Comparison of ENCODE assay signal across 19 cellular contexts in the genomic region with DNA sequence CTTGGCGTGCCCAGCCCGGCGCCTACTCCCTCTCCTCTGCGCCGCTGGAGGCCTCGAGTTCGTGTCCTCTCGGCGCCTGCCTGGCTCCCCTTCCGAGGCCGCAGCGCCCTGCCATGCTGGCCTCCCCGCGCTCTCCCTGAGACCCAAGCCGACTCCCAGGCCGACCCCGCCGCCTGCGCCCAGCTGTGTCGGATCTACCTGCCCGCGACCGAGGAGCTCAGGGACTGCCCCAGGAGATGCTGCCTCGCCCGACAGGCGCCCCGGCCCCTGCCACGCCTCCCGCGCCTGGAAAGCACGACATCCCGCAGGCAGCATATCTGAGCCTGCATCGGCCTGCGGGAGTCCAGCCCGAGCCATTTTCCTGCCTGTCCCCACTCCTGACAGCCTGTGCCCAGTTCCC. TPM values are rescaled to one million over a fixed set of nuclear protein-coding genes. Genes with fewer than 3 reads are reported as not detected.
A peak's percentile ranks its signal among the peaks of the same experiment; 100 is the strongest.
DNase-seq lines count a peak whose midpoint lies in the region; ATAC-seq and TF ChIP-seq lines count a peak whose summit lies in the region.
"Had no signal": no experiment of that assay in that cellular context is flagged by ENCODE, and none has a peak within 500 bp of the region (broad histone marks: within the 10 kb centered on the region; RNA-seq: fewer than 3 reads in every experiment).

No MANE protein-coding gene starts in this region.

- H3K9me3 ChIP-seq in T-helper 17 cell (ENCODE audit: control insufficient read depth, low read length, poor library complexity, severe bottlenecking), result no peaks in the 10 kb centered on the region
- H3K9me3 ChIP-seq: MG63, SJSA1, testis had no signal

- POLR2A ChIA-PET in RWPE1 (lab: Yijun Ruan, JAX; ENCODE audit: low non-redundant PET), result no interaction called here

- peaks cover 46% of the 10 kb centered on the region for H3K27me3 Mint-ChIP-seq in T-helper 17 cell
- peaks cover 21 to 71% of the 10 kb centered on the region in 2 donors for H3K27me3 Mint-ChIP-seq in natural killer cell (ENCODE audit: low read depth in 2 of 2)

- ATAC-seq in T-helper 17 cell (no peak), Right ventricle myocardium superior (ENCODE audit: poor library complexity) (peak; percentile 22), natural killer cell (peak in 1 of 3 donors; percentile 17), GM21825 (IDR thresholded peaks at IDR 0.05; ENCODE audit: unreplicated experiment) (no peak), GM21447 (IDR thresholded peaks at IDR 0.05; ENCODE audit: unreplicated experiment) (no peak)

- H3K36me3 Mint-ChIP-seq in T-helper 17 cell (ENCODE audit: low read depth), result peaks cover 6% of the 10 kb centered on the region
- no peaks in the 10 kb centered on the region for H3K36me3 Mint-ChIP-seq in natural killer cell

- in situ Hi-C loops in GM13976 (cut with MboI; ENCODE audit: low sequenced_read_pairs, unreplicated experiment), result no loop called here

- TF ChIP-seq CTCF in GM13976 (IDR thresholded peaks at IDR 0.05; ENCODE audit: borderline replicate concordance, control extremely low read depth, extremely low read depth, insufficient read depth, missing control alignments) (no peak), natural killer cell (IDR thresholded peaks at IDR 0.05) (no peak), RWPE1 (conservative IDR thresholded peaks at IDR 0.05; ENCODE audit: low read depth) (no peak)

- H3K4me3 Mint-ChIP-seq in T-helper 17 cell, result peak overlapping the region; percentile 65
- peak overlapping the region; percentile 7 for H3K4me3 Mint-ChIP-seq in natural killer cell
- H3K4me3 Mint-ChIP-seq: activated CD4-positive, alpha-beta T cell treated with anti-CD3 and anti-CD28 coated beads, Interleukin-2, amount 10 ng/mL, durations not matched to agents 7 days and 5 days had no signal

- H3K9me3 Mint-ChIP-seq in natural killer cell, result no peaks in the 10 kb centered on the region
- H3K9me3 Mint-ChIP-seq: activated CD4-positive, alpha-beta T cell treated with anti-CD3 and anti-CD28 coated beads, Interleukin-2, amount 10 ng/mL, durations not matched to agents 7 days and 5 days had no signal

- H3K27ac Mint-ChIP-seq in T-helper 17 cell, result no peak overlapping the region
- H3K27ac Mint-ChIP-seq in natural killer cell, result no peak overlapping the region
- H3K27ac Mint-ChIP-seq: activated CD4-positive, alpha-beta T cell treated with anti-CD3 and anti-CD28 coated beads, Interleukin-2, amount 10 ng/mL, durations not matched to agents 7 days and 5 days; progenitor cell of endocrine pancreas had no signal

- intact Hi-C loops in Right ventricle myocardium superior (cut with DNase I) (no loop called here), natural killer cell (cut with micrococcal nuclease) (no loop called here)

- H3K4me1 Mint-ChIP-seq in T-helper 17 cell (peaks cover 16% of the 10 kb centered on the region), natural killer cell (peaks cover 9 to 16% of the 10 kb centered on the region in 2 donors)

- DNase-seq in GM13976 (ENCODE audit: low spot score), result peak; percentile 36
- DNase-seq in T-helper 17 cell, result no peak
- DNase-seq in Right ventricle myocardium superior, result no peak
- DNase-seq in natural killer cell, result no peak
- DNase-seq in Ammon's horn (ENCODE audit: low spot score), result no peak
- no peak for DNase-seq in RWPE1 (ENCODE audit: low spot score)
- DNase-seq: activated CD4-positive, alpha-beta T cell treated with anti-CD3 and anti-CD28 coated beads, Interleukin-2, amount 10 ng/mL, durations not matched to agents 7 days and 5 days; DND-41; HCEC 1CT; kidney glomerular epithelial cell; MG63; NCI-H187 treated with DMSO at 0.1 percent for 48 hours; testis had no signal

- CTCF ChIA-PET in RWPE1 (lab: Yijun Ruan, JAX), result no interaction called here

- no peak overlapping the region for H3K27ac ChIP-seq in RWPE1
- H3K27ac ChIP-seq: BLaER1 treated with 17β-estradiol and CSF1 and Interleukin-3, amounts not matched to agents 10 nM and 100 nM; SJSA1; testis had no signal

RNA-seq across cellular contexts. Expression of a gene that starts 16.1 kb away (rescaled TPM):
- total RNA-seq in T-helper 17 cell (not detected), Right ventricle myocardium superior (10.6 TPM), natural killer cell (not detected)
- total RNA-seq: activated CD4-positive, alpha-beta T cell treated with anti-CD3 and anti-CD28 coated beads, Interleukin-2, amount 10 ng/mL, durations not matched to agents 7 days and 5 days; glomerular endothelial cell; SJSA1 had no signal

RNA-seq across cellular contexts. Expression of a gene that starts 54.0 kb away (rescaled TPM):
- total RNA-seq in T-helper 17 cell (100 to 1,000 TPM; 145 to 171 TPM), Right ventricle myocardium superior (39.8 TPM), natural killer cell (100 to 1,000 TPM; 165 to 179 (median 172) TPM)

RNA-seq across cellular contexts. Expression of a gene that starts 58.5 kb away (rescaled TPM):
- total RNA-seq in T-helper 17 cell (not detected), Right ventricle myocardium superior (52.7 TPM), natural killer cell (not detected)
- total RNA-seq: activated CD4-positive, alpha-beta T cell treated with anti-CD3 and anti-CD28 coated beads, Interleukin-2, amount 10 ng/mL, durations not matched to agents 7 days and 5 days had no signal

Comparison
In these comparisons a context has a peak if more than half of its experiments do, and no peak if none do; other contexts are left out.
1. RNA of a gene that starts 16.1 kb away (total RNA-seq): 10.6 TPM in Right ventricle myocardium superior (single experiment); not detected in T-helper 17 cell and not detected in natural killer cell; every median in the first group is over 10 times any median in the second.
2. RNA of a gene that starts 58.5 kb away (total RNA-seq): 52.7 TPM in Right ventricle myocardium superior (single experiment); not detected in T-helper 17 cell and not detected in natural killer cell; every median in the first group is over 10 times any median in the second.